8 cellular contexts compared by ENCODE assay signal in the genomic region with DNA sequence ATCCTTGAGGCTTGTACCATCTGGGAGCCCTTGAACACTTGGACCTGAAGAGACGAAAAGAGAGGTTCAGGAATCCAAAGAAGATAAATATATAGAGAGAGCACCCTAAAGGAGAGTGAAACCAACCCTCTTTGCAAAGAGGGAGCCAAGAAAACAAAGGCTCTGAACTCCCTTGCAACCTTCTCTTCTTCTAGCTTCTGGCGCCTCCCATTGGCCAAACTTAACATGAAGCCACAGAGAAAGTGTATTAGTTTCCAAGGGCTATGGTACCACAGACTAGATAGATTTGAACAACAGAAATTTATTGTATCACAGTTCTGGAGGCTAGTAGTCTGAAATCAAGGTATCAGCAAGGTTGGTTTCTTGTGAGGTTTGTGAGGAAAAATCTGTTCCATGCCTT.
DNase-seq lines count a peak whose midpoint lies in the region; ATAC-seq and TF ChIP-seq lines count a peak whose summit lies in the region.

No MANE protein-coding gene starts in this region.

- peak; percentile 70 for DNase-seq in BE2C
- peak; percentile 75 for DNase-seq in HT1080 (ENCODE audit: low read depth)
- DNase-seq in SK-MEL-5 (ENCODE audit: low read depth, low spot score) = peak; percentile 86
- no peak for DNase-seq in activated T-cell treated with anti-CD3 and anti-CD28 coated beads, Interleukin-2, amount 50 U/mL, for 1 hour
- no peak for DNase-seq in RPMI8226
- DNase-seq in NCI-H2227 treated with DMSO at 0.1 percent for 48 hours (lab: John Stamatoyannopoulos, UW) = no peak

- H3K27me3 ChIP-seq in BE2C (no peaks in the 10 kb centered on the region), iPS-20b (ENCODE audit: insufficient read depth, low read length) (no peaks in the 10 kb centered on the region)

- no peak for ATAC-seq in HG02763 (IDR thresholded peaks at IDR 0.05; ENCODE audit: unreplicated experiment)

- H3K36me3 ChIP-seq in BE2C (no peaks in the 10 kb centered on the region), iPS-20b (ENCODE audit: insufficient read depth, low read depth, low read length) (no peaks in the 10 kb centered on the region)

- in situ Hi-C loops in SK-MEL-5 (cut with HindIII; ENCODE audit: low pct_unique_long_range_greater_than_20kb, low sequenced_read_pairs) = no loop called here

- peak overlapping the region; percentile 34; the same call in 1 of the 2 replicates for H3K9ac ChIP-seq in iPS-20b (ENCODE audit: low read depth, low read length)

- peak; percentile 83 for TF ChIP-seq CTCF in BE2C (IDR thresholded peaks at IDR 0.05; ENCODE audit: low read depth, low read length)

- H3K4me1 ChIP-seq in BE2C (peaks cover 10% of the 10 kb centered on the region), iPS-20b (ENCODE audit: insufficient read depth, low read length) (no peaks in the 10 kb centered on the region; the same call in 1 of the 2 replicates)

- H3K27ac ChIP-seq in iPS-20b (ENCODE audit: low read length) = no peak overlapping the region

- H3K4me3 ChIP-seq in BE2C (ENCODE audit: low read depth, low read length) (no peak overlapping the region), iPS-20b (ENCODE audit: low read length) (no peak overlapping the region)

- H3K9me3 ChIP-seq in BE2C = no peaks in the 10 kb centered on the region
- no peaks in the 10 kb centered on the region for H3K9me3 ChIP-seq in iPS-20b (ENCODE audit: insufficient read depth, low read depth, low read length)

Comparison
In these comparisons a context has a peak if more than half of its experiments do, and no peak if none do; other contexts are left out.
1. DNase-seq: peak in BE2C (single experiment), HT1080 (single experiment) and SK-MEL-5 (single experiment); none in activated T-cell treated with anti-CD3 and anti-CD28 coated beads, Interleukin-2, amount 50 U/mL, for 1 hour (single experiment), RPMI8226 (single experiment) and NCI-H2227 treated with DMSO at 0.1 percent for 48 hours (single experiment).